Comparison of ENCODE assay signal across 11 cellular contexts in the genomic region with DNA sequence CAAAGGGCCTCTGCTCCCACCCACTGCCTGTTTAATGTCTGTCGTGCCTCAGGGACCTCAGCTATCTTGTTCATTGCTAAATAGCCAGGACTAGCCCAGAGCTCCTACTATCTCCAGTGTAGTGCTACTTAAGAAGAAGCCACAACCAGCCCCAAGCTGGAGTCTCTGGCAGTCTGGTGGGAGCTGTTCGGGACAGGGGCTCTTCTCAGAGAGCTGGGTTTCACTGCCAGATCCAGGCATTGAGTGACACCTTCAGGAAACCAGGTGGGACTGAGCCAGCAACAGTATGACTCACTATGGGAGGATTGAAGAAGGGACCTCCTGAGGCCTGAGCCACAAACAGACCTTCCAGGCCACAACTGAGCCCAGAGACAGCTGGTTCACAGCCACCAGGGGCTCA. TPM values are rescaled to one million over a fixed set of nuclear protein-coding genes. Genes with fewer than 3 reads are reported as not detected.
DNase-seq lines count a peak whose midpoint lies in the region; ATAC-seq and TF ChIP-seq lines count a peak whose summit lies in the region.
"Had no signal": no experiment of that assay in that cellular context is flagged by ENCODE, and none has a peak within 500 bp of the region (broad histone marks: within the 10 kb centered on the region; RNA-seq: fewer than 3 reads in every experiment).

No MANE protein-coding gene starts in this region.

- peaks cover 0 to 54% (median 29%) of the 10 kb centered on the region in 5 donors for H3K4me1 ChIP-seq in subcutaneous abdominal adipose tissue (ENCODE audit: control insufficient read depth in 5 of 5, insufficient read depth in 5 of 5, low read length in 5 of 5)

- peak overlapping the region in 2 of 5 donors; percentile 12 to 21 for H3K9ac ChIP-seq in subcutaneous abdominal adipose tissue (ENCODE audit: low read length in 5 of 5)

- H3K36me3 ChIP-seq in MG63 (no peaks in the 10 kb centered on the region), subcutaneous abdominal adipose tissue (ENCODE audit: control insufficient read depth in 5 of 5, insufficient read depth in 5 of 5, low read length in 5 of 5) (no peaks in the 10 kb centered on the region)
- H3K36me3 ChIP-seq: heart right ventricle had no signal

- TF ChIP-seq CTCF in GM13977 (IDR thresholded peaks at IDR 0.05; ENCODE audit: extremely low read depth, insufficient read depth, missing control alignments) = peak; percentile 23

- no peaks in the 10 kb centered on the region for H3K9me3 ChIP-seq in MG63
- no peaks in the 10 kb centered on the region for H3K9me3 ChIP-seq in subcutaneous abdominal adipose tissue (ENCODE audit: control insufficient read depth in 5 of 5, low read length in 5 of 5)
- H3K9me3 ChIP-seq: heart right ventricle had no signal

- peak overlapping the region; percentile 50 for H3K27ac ChIP-seq in subcutaneous abdominal adipose tissue (ENCODE audit: low read depth, low read length)
- H3K27ac ChIP-seq: heart right ventricle had no signal

- in situ Hi-C loops in GM13977 (cut with MboI; ENCODE audit: low pct_unique_long_range_greater_than_20kb, low sequenced_read_pairs, unreplicated experiment) = no loop called here

- ATAC-seq in esophagus mucosa = peak; percentile 18
- ATAC-seq: stimulated activated naive CD8-positive, alpha-beta T cell treated with anti-CD3 and anti-CD28 coated beads, Interleukin-15, Interleukin-2, amounts not matched to agents 100 U/mL and 50 U/mL, for 24 hours had no signal

- H3K27me3 ChIP-seq in MG63 (no peaks in the 10 kb centered on the region), subcutaneous abdominal adipose tissue (ENCODE audit: control insufficient read depth in 5 of 5, insufficient read depth in 4 of 5, low read length in 5 of 5) (no peaks in the 10 kb centered on the region)

- H3K4me3 ChIP-seq in MG63 (no peak overlapping the region), subcutaneous abdominal adipose tissue (ENCODE audit: low read depth in 1 of 5, low read length in 5 of 5) (no peak overlapping the region)
- H3K4me3 ChIP-seq: heart right ventricle had no signal

- DNase-seq in GM13977 (ENCODE audit: low spot score) (peak; percentile 50), MG63 (peak; percentile 38), cerebellar cortex (ENCODE audit: low spot score) (no peak), amygdala (lab: John Stamatoyannopoulos, UW) (no peak), NCI-H2227 treated with DMSO at 0.1 percent for 48 hours (lab: John Stamatoyannopoulos, UW) (no peak)
- DNase-seq: central memory CD4-positive, alpha-beta T cell; heart right ventricle; NCI-H526; stimulated activated naive CD8-positive, alpha-beta T cell treated with anti-CD3 and anti-CD28 coated beads, Interleukin-15, Interleukin-2, amounts not matched to agents 100 U/mL and 50 U/mL, for 24 hours had no signal

RNA-seq across cellular contexts. Expression of a gene that starts 25.4 kb away (rescaled TPM):
- not detected in 2 replicates for total RNA-seq in MG63 (2014; rRNA removed; shearing (Covaris generic); ENCODE audit: low replicate concordance)
- total RNA-seq in esophagus mucosa = not detected
- total RNA-seq: heart right ventricle had no signal

RNA-seq across cellular contexts. Expression of a gene that starts 59.6 kb away (rescaled TPM):
- total RNA-seq in MG63 (2014; rRNA removed; shearing (Covaris generic); ENCODE audit: low replicate concordance) = 0.30 TPM in 1 of 2 replicates, not detected in the other
- total RNA-seq in esophagus mucosa = 9.1 TPM

Comparison
In these comparisons a context has a peak if more than half of its experiments do, and no peak if none do; other contexts are left out.
1. DNase-seq: peak in GM13977 (single experiment) and MG63 (single experiment); none in cerebellar cortex (single experiment), amygdala (0 of 56) and NCI-H2227 treated with DMSO at 0.1 percent for 48 hours (single experiment).